Comparison of ENCODE assay signal across 13 cellular contexts in genomic region chr11:67379061-67380058, GRCh38. TPM values are rescaled to one million over a fixed set of nuclear protein-coding genes. Genes with fewer than 3 reads are reported as not detected.
DNase-seq lines count a peak whose midpoint lies in the region; ATAC-seq, FAIRE-seq and TF ChIP-seq lines count a peak whose summit lies in the region.
"Had no signal": no experiment of that assay in that cellular context is flagged by ENCODE, and none has a peak within 500 bp of the region (broad histone marks: within the 10 kb centered on the region; RNA-seq: fewer than 3 reads in every experiment).

No MANE protein-coding gene starts in this region.

- no peaks in the 10 kb centered on the region for H3K36me3 ChIP-seq in HCT116 (ENCODE audit: control insufficient read depth in 1 of 2, insufficient read depth in 2 of 2, low read length in 2 of 2)
- no peaks in the 10 kb centered on the region for H3K36me3 ChIP-seq in kidney (ENCODE audit: control insufficient read depth in 1 of 2, insufficient read depth in 2 of 2, low read length in 2 of 2)
- no peaks in the 10 kb centered on the region for H3K36me3 ChIP-seq in sigmoid colon

- peak overlapping the region; percentile 46 for H3K27ac Mint-ChIP-seq in activated B cell treated with CpG ODN at 0.5 μM for 24 hours

- 9% methylated on average over 16 of the region's 23 CpGs for WGBS in A549 (ENCODE audit: missing lambda C conversion rate)
- WGBS in sigmoid colon, 2 donors, result 61 to 75% methylated on average over 23 of the region's 23 CpGs

- intact Hi-C loops in HCT116 (cut with micrococcal nuclease) (no loop called here), activated B cell treated with CpG ODN at 0.5 μM for 24 hours (cut with micrococcal nuclease) (no loop called here), kidney (cut with DNase I) (loop anchor here (5.0 kb wide), 1 partner anchor 32 kb away; no protein-coding TSS in a partner anchor), sigmoid colon (cut with DNase I) (loop anchor here (5.0 kb wide), 1 partner anchor 112 kb away; the partner anchor contains the start of gene GRK2)

- peak overlapping the region; percentile 95 for H3K4me2 ChIP-seq in A549
- H3K4me2 ChIP-seq in HCT116 (ENCODE audit: low read length), result peak overlapping the region; percentile 88

- H3K27ac ChIP-seq in A549 (peak overlapping the region; percentile 95 to 100), HCT116 (ENCODE audit: low read depth, low read length) (peak overlapping the region; percentile 70), kidney (ENCODE audit: low read depth in 2 of 2, low read length in 2 of 2) (no peak overlapping the region), sigmoid colon (no peak overlapping the region)

- ATAC-seq in A549 (peak; percentile 17 to 60; a peak in 5 of 6 replicates), HCT116 (peak; percentile 54), activated B cell treated with CpG ODN at 0.5 μM for 24 hours (ENCODE audit: low read depth) (no peak), HG03565 (IDR thresholded peaks at IDR 0.05; ENCODE audit: unreplicated experiment) (no peak)

- RAD21 ChIA-PET in HCT116 (lab: Charles Lee; ENCODE audit: low non-redundant PET in 1 of 2, low total read pairs in 2 of 2, uncharacterized antibody in 2 of 2, unreplicated experiment in 2 of 2), result interaction anchor here (1.0 to 5.0 kb wide), 3 partner anchors 22 to 34 kb away, joined by 3 to 76 read pairs (median 44); partner anchors contain the start of gene POLD4 (in 1 of the 2)

- DNase-seq in A549 (ENCODE audit: low read depth in 1 of 2, low spot score in 1 of 2) (peak; percentile 86 to 89), HCT116 (ENCODE audit: low read depth, low spot score) (no peak), activated B cell treated with CpG ODN at 0.5 μM for 24 hours (no peak), kidney (peak; percentile 63), kidney tubule cell (ENCODE audit: low spot score) (no peak), sigmoid colon (no peak)
- no peak for DNase-seq in central memory CD4-positive, alpha-beta T cell
- DNase-seq: activated naive CD8-positive, alpha-beta T cell treated with anti-CD3 and anti-CD28 coated beads, Interleukin-2, amount 10 ng/mL, durations not matched to agents 7 days and 5 days; NCI-H1048; NCI-H82; stimulated activated CD4-positive, alpha-beta T cell treated with anti-CD3 and anti-CD28 coated beads, Interleukin-15, amount 100 ng/mL, for 24 hours had no signal

- H3K9ac ChIP-seq in HCT116 (ENCODE audit: low read length), result peak overlapping the region; percentile 69
- H3K9ac ChIP-seq in kidney (ENCODE audit: low read length in 2 of 2), result no peak overlapping the region

- TF ChIP-seq RAD21 in A549 (conservative IDR thresholded peaks at IDR 0.05 in 1 of 2, IDR thresholded peaks at IDR 0.05 in 1 of 2) (peak in 1 of 2 experiments; percentile 31; a peak in 3 of 5 replicates), HCT116 (IDR thresholded peaks at IDR 0.05; ENCODE audit: low read depth) (no peak)

- H3K4me3 ChIP-seq in A549, result no peak overlapping the region
- H3K4me3 ChIP-seq in HCT116 (replicated peaks in 1 of 2; ENCODE audit: low read depth in 1 of 2, low read length in 2 of 2), result peak overlapping the region in 1 of 2 experiments; percentile 45; a peak in 3 of 4 replicates
- no peak overlapping the region for H3K4me3 ChIP-seq in kidney (ENCODE audit: low read length in 2 of 2)
- no peak overlapping the region for H3K4me3 ChIP-seq in sigmoid colon

- no peaks in the 10 kb centered on the region for H3K9me3 Mint-ChIP-seq in activated B cell treated with CpG ODN at 0.5 μM for 24 hours
- H3K9me3 Mint-ChIP-seq: activated naive CD8-positive, alpha-beta T cell treated with anti-CD3 and anti-CD28 coated beads, Interleukin-2, amount 10 ng/mL, durations not matched to agents 7 days and 5 days had no signal

- H3K27me3 Mint-ChIP-seq in activated B cell treated with CpG ODN at 0.5 μM for 24 hours, result no peaks in the 10 kb centered on the region

- BruUV-seq in HCT116 (replicated peaks; lab: Mats Ljungman, UMichigan), result TSS peak; percentile 89

- TF ChIP-seq POLR2A in A549 (IDR thresholded peaks at IDR 0.05; ENCODE audit: low read length) (peak; percentile 36), HCT116 (IDR thresholded peaks at IDR 0.05; ENCODE audit: borderline replicate concordance, extremely low read depth, insufficient read depth, insufficient read length) (no peak), sigmoid colon (IDR thresholded peaks at IDR 0.05) (no peak)

- POLR2A ChIA-PET in A549 (lab: Yijun Ruan, JAX) (interaction anchor here (1.0 to 7.7 kb wide), 6 partner anchors 9 to 91 kb away, joined by 3 to 129 read pairs (median 7); partner anchors contain the start of genes POLD4 and RAD9A), HCT116 (lab: Charles Lee) (interaction anchor here (1.8 to 15.1 kb wide), 2 partner anchors 12 to 25 kb away, joined by 4 to 210 read pairs; partner anchors contain the start of genes POLD4 and RAD9A), activated B cell treated with CpG ODN at 0.5 μM for 24 hours (lab: Charles Lee) (interaction anchor here (0.6 to 26.4 kb wide), 6 partner anchors 13 to 62 kb away, joined by 3 to 1307 read pairs (median 5); partner anchors contain the start of genes CLCF1, POLD4 and RAD9A)

- no peak overlapping the region for H2AFZ ChIP-seq in HCT116 (ENCODE audit: low read depth, low read length, poor library complexity, severe bottlenecking)

- no peak overlapping the region for H3K4me3 Mint-ChIP-seq in activated B cell treated with CpG ODN at 0.5 μM for 24 hours
- H3K4me3 Mint-ChIP-seq: activated naive CD8-positive, alpha-beta T cell treated with anti-CD3 and anti-CD28 coated beads, Interleukin-2, amount 10 ng/mL, durations not matched to agents 7 days and 5 days had no signal

- TF ChIP-seq CTCF in A549 (IDR thresholded peaks at IDR 0.05), result no peak
- no peak for TF ChIP-seq CTCF in HCT116 (IDR thresholded peaks at IDR 0.05 in 2 of 3, conservative IDR thresholded peaks at IDR 0.05 in 1 of 3; ENCODE audit: borderline replicate concordance in 1 of 3, insufficient read depth in 1 of 3, low read depth in 2 of 3, low read length in 2 of 3)
- no peak for TF ChIP-seq CTCF in activated B cell treated with CpG ODN at 0.5 μM for 24 hours (IDR thresholded peaks at IDR 0.05)
- TF ChIP-seq CTCF in kidney (IDR thresholded peaks at IDR 0.05; ENCODE audit: borderline replicate concordance, extremely low read depth, insufficient read depth), result no peak
- TF ChIP-seq CTCF in sigmoid colon (IDR thresholded peaks at IDR 0.05), result no peak

- H3K9me3 ChIP-seq in A549 (no peaks in the 10 kb centered on the region), HCT116 (ENCODE audit: control insufficient read depth in 1 of 2, insufficient read depth in 1 of 2, low read depth in 1 of 2, low read length in 2 of 2) (no peaks in the 10 kb centered on the region), kidney (ENCODE audit: control insufficient read depth in 1 of 2, low read length in 2 of 2) (no peaks in the 10 kb centered on the region), sigmoid colon (no peaks in the 10 kb centered on the region)

- H3K79me2 ChIP-seq in HCT116 (ENCODE audit: insufficient read depth, low read length), result no peaks in the 10 kb centered on the region

- peaks cover 43% of the 10 kb centered on the region for H3K4me1 Mint-ChIP-seq in activated B cell treated with CpG ODN at 0.5 μM for 24 hours

- FAIRE-seq in A549 (lab: Jason Lieb, UNC) (no peak), kidney (lab: Jason Lieb, UNC) (no peak)

- no peaks in the 10 kb centered on the region for H3K9me2 ChIP-seq in HCT116 (ENCODE audit: insufficient read depth)

- H4K20me1 ChIP-seq in HCT116 (ENCODE audit: insufficient read depth), result no peaks in the 10 kb centered on the region

- H3K27me3 ChIP-seq in HCT116 (ENCODE audit: insufficient read depth, low read length), result no peaks in the 10 kb centered on the region
- no peaks in the 10 kb centered on the region for H3K27me3 ChIP-seq in sigmoid colon

- no peaks in the 10 kb centered on the region for H3K36me3 Mint-ChIP-seq in activated B cell treated with CpG ODN at 0.5 μM for 24 hours (ENCODE audit: low read depth)
- H3K36me3 Mint-ChIP-seq: activated naive CD8-positive, alpha-beta T cell treated with anti-CD3 and anti-CD28 coated beads, Interleukin-2, amount 10 ng/mL, durations not matched to agents 7 days and 5 days had no signal

- CTCF ChIA-PET in A549 (lab: Yijun Ruan, JAX) (interaction anchor here (1.2 to 46.2 kb wide), 9 partner anchors 2 to 298 kb away, joined by 3 to 1913 read pairs (median 81); partner anchors contain the start of genes CLCF1, POLD4, PPP1CA and RAD9A), HCT116 (lab: Charles Lee) (interaction anchor here (0.8 to 15.5 kb wide), 7 partner anchors 10 to 357 kb away, joined by 3 to 456 read pairs (median 11); partner anchors contain the start of genes POLD4 and RAD9A), activated B cell treated with CpG ODN at 0.5 μM for 24 hours (lab: Charles Lee) (interaction anchor here (2.6 to 22.6 kb wide), 5 partner anchors 8 to 59 kb away, joined by 19 to 735 read pairs (median 73); partner anchors contain the start of genes CLCF1 and POLD4)

- TF ChIP-seq EP300 in A549 (IDR thresholded peaks at IDR 0.05) (peak in 1 of 2 experiments; percentile 10; a peak in 2 of 5 replicates), sigmoid colon (IDR thresholded peaks at IDR 0.05) (no peak)

- H3K4me1 ChIP-seq in A549 (peaks cover 88% of the 10 kb centered on the region), HCT116 (ENCODE audit: control insufficient read depth in 1 of 2, insufficient read depth in 2 of 2, low read length in 2 of 2) (peaks cover 72 to 84% of the 10 kb centered on the region in 2 experiments), kidney (ENCODE audit: control insufficient read depth in 1 of 2, insufficient read depth in 1 of 2, low read depth in 1 of 2, low read length in 2 of 2) (peaks cover 5 to 19% of the 10 kb centered on the region in 2 donors), sigmoid colon (peaks cover 0 to 21% (median 15%) of the 10 kb centered on the region in 4 donors)

RNA-seq across cellular contexts. Expression of gene CLCF1, which starts 6.0 kb away (rescaled TPM):
- polyA plus RNA-seq in A549 (2011; rRNA removed), result 23.9 and 25.8 TPM in 2 replicates
- 75.7 and 103 TPM in 2 replicates for polyA plus RNA-seq in A549 (2012; cell fraction: cytosol; rRNA removed)
- polyA plus RNA-seq in A549 (2012; cell fraction: nucleus; rRNA removed), result 204 and 212 TPM in 2 replicates
- polyA plus RNA-seq in A549 (2017; fragmentation: RNase III; extraction: RNeasy Plus Mini Kit Qiagen cat#74134 plus additional on column Dnase treatment), result 31.0 to 37.1 TPM (median 36.0 TPM) in 3 replicates
- polyA minus RNA-seq in A549 (2011; rRNA and poly(A)+ RNA removed), result 14.6 and 17.5 TPM in 2 replicates
- total RNA-seq in HCT116 (2021; ENCODE audit: unreplicated experiment), result 12.2 TPM
- 18.3 and 20.2 TPM in 2 replicates for polyA plus RNA-seq in HCT116 (2012)
- 28.2 and 30.7 TPM in 2 replicates for total RNA-seq in activated B cell treated with CpG ODN at 0.5 μM for 24 hours
- 15.8 TPM for total RNA-seq in kidney
- polyA plus RNA-seq in kidney (ENCODE audit: insufficient read depth, low read depth, low replicate concordance), result 5.7 TPM
- 10 to 100 TPM in 1 of 4 donors, 1 to 10 TPM in 3; 2.9 to 49.8 (median 6.6) TPM for total RNA-seq in sigmoid colon
- 1 to 10 TPM in 2 of 3 donors, under 1 TPM in 1; 0.92 to 6.5 (median 2.4) TPM for polyA plus RNA-seq in sigmoid colon

RNA-seq across cellular contexts. Expression of gene RAD9A, which starts 12.4 kb away (rescaled TPM):
- 19.0 and 19.6 TPM in 2 replicates for polyA plus RNA-seq in A549 (2011; rRNA removed)
- polyA plus RNA-seq in A549 (2012; cell fraction: cytosol; rRNA removed), result 56.6 and 74.8 TPM in 2 replicates
- polyA plus RNA-seq in A549 (2012; cell fraction: nucleus; rRNA removed), result 286 and 297 TPM in 2 replicates
- polyA plus RNA-seq in A549 (2017; fragmentation: RNase III; extraction: RNeasy Plus Mini Kit Qiagen cat#74134 plus additional on column Dnase treatment), result 41.6 to 43.7 TPM (median 43.0 TPM) in 3 replicates
- 12.8 and 14.6 TPM in 2 replicates for polyA minus RNA-seq in A549 (2011; rRNA and poly(A)+ RNA removed)
- total RNA-seq in HCT116 (2021; ENCODE audit: unreplicated experiment), result 49.8 TPM
- 26.5 and 29.8 TPM in 2 replicates for polyA plus RNA-seq in HCT116 (2012)
- 30.4 and 35.2 TPM in 2 replicates for total RNA-seq in activated B cell treated with CpG ODN at 0.5 μM for 24 hours
- 17.8 TPM for total RNA-seq in kidney
- polyA plus RNA-seq in kidney (ENCODE audit: insufficient read depth, low read depth, low replicate concordance), result 16.4 TPM
- total RNA-seq in sigmoid colon, result 10 to 100 TPM; 11.4 to 18.1 (median 16.5) TPM
- polyA plus RNA-seq in sigmoid colon, result 10 to 100 TPM in 1 of 3 donors, 1 to 10 TPM in 2; 6.5 to 33.9 (median 6.6) TPM

RNA-seq across cellular contexts. Expression of gene PPP1CA, which starts 22.3 kb away (rescaled TPM):
- polyA plus RNA-seq in A549 (2011; rRNA removed) (174 and 178 TPM in 2 replicates), A549 (2017; fragmentation: RNase III; extraction: RNeasy Plus Mini Kit Qiagen cat#74134 plus additional on column Dnase treatment) (200 to 208 TPM (median 205 TPM) in 3 replicates), kidney (ENCODE audit: insufficient read depth, low read depth, low replicate concordance) (210 TPM), sigmoid colon (100 to 1,000 TPM; 228 to 357 (median 235) TPM)
- 405 and 423 TPM in 2 replicates for polyA plus RNA-seq in A549 (2012; cell fraction: cytosol; rRNA removed)
- polyA plus RNA-seq in A549 (2012; cell fraction: nucleus; rRNA removed), result 324 and 334 TPM in 2 replicates
- polyA minus RNA-seq in A549 (2011; rRNA and poly(A)+ RNA removed), result 239 and 243 TPM in 2 replicates
- total RNA-seq in HCT116 (2021; ENCODE audit: unreplicated experiment) (238 TPM), activated B cell treated with CpG ODN at 0.5 μM for 24 hours (349 and 354 TPM in 2 replicates), kidney (155 TPM), sigmoid colon (10 to 100 TPM; 59.5 to 87.0 (median 80.0) TPM)
- polyA plus RNA-seq in HCT116 (2012), result 226 and 254 TPM in 2 replicates

RNA-seq across cellular contexts. Expression of gene TBC1D10C, which starts 24.5 kb away (rescaled TPM):
- polyA plus RNA-seq in A549 (2011; rRNA removed), result not detected in 2 replicates
- 0.06 TPM in 1 of 2 replicates, not detected in the other for polyA plus RNA-seq in A549 (2012; cell fraction: cytosol; rRNA removed)
- 0.28 TPM in 1 of 2 replicates, not detected in the other for polyA plus RNA-seq in A549 (2012; cell fraction: nucleus; rRNA removed)
- polyA plus RNA-seq in A549 (2017; fragmentation: RNase III; extraction: RNeasy Plus Mini Kit Qiagen cat#74134 plus additional on column Dnase treatment), result 0.08 TPM in 1 of 3 replicates, not detected in the others
- not detected in 2 replicates for polyA minus RNA-seq in A549 (2011; rRNA and poly(A)+ RNA removed)
- 0.39 TPM for total RNA-seq in HCT116 (2021; ENCODE audit: unreplicated experiment)
- 0.07 and 0.22 TPM in 2 replicates for polyA plus RNA-seq in HCT116 (2012)
- 158 and 163 TPM in 2 replicates for total RNA-seq in activated B cell treated with CpG ODN at 0.5 μM for 24 hours
- total RNA-seq in kidney, result 13.9 TPM
- 1.7 TPM for polyA plus RNA-seq in kidney (ENCODE audit: insufficient read depth, low read depth, low replicate concordance)
- total RNA-seq in sigmoid colon, result 1 to 10 TPM in 2 of 4 donors, under 1 TPM in 1, not detected in 1; 0.71 to 2.5 (median 1.2) TPM
- polyA plus RNA-seq in sigmoid colon, result 10 to 100 TPM in 1 of 3 donors, 1 to 10 TPM in 2; 1.6 to 48.2 (median 1.8) TPM
- total RNA-seq: myocyte had no signal

RNA-seq across cellular contexts. Expression of gene POLD4, which starts 26.0 kb away (rescaled TPM):
- polyA plus RNA-seq in A549 (2011; rRNA removed) (140 and 157 TPM in 2 replicates), A549 (2017; fragmentation: RNase III; extraction: RNeasy Plus Mini Kit Qiagen cat#74134 plus additional on column Dnase treatment) (131 to 159 TPM (median 148 TPM) in 3 replicates), kidney (ENCODE audit: insufficient read depth, low read depth, low replicate concordance) (174 TPM), sigmoid colon (100 to 1,000 TPM; 381 to 748 (median 498) TPM)
- 213 and 248 TPM in 2 replicates for polyA plus RNA-seq in A549 (2012; cell fraction: cytosol; rRNA removed)
- polyA plus RNA-seq in A549 (2012; cell fraction: nucleus; rRNA removed), result 283 and 303 TPM in 2 replicates
- polyA minus RNA-seq in A549 (2011; rRNA and poly(A)+ RNA removed), result 45.2 and 61.1 TPM in 2 replicates
- total RNA-seq in HCT116 (2021; ENCODE audit: unreplicated experiment) (44.2 TPM), activated B cell treated with CpG ODN at 0.5 μM for 24 hours (166 and 169 TPM in 2 replicates), kidney (54.4 TPM), sigmoid colon (10 to 100 TPM; 48.5 to 78.9 (median 67.0) TPM)
- polyA plus RNA-seq in HCT116 (2012), result 101 and 113 TPM in 2 replicates

Comparison
In these comparisons a context has a peak if more than half of its experiments do, and no peak if none do; other contexts are left out.
1. ATAC-seq: peak in A549 (2 of 2) and HCT116 (single experiment); none in activated B cell treated with CpG ODN at 0.5 μM for 24 hours (single experiment) and HG03565 (single experiment).
2. DNase-seq: peak in A549 (2 of 2) and kidney (single experiment); none in HCT116 (single experiment), activated B cell treated with CpG ODN at 0.5 μM for 24 hours (single experiment), central memory CD4-positive, alpha-beta T cell (single experiment), kidney tubule cell (single experiment) and sigmoid colon (single experiment).
3. H3K27ac ChIP-seq: peak in A549 (2 of 2) and HCT116 (single experiment); none in kidney (0 of 2) and sigmoid colon (0 of 4).
4. intact Hi-C loops: an anchor here in kidney (5.0 kb wide) and sigmoid colon (5.0 kb wide); none called in HCT116 and activated B cell treated with CpG ODN at 0.5 μM for 24 hours.
5. Of the 6 proteins assayed by ChIP-seq in both A549 and HCT116: peak only in A549: MAX and POLR2A; only in HCT116: none; in both: none; in neither: 2; mixed calls (peak in some experiments, not most) for 2.